Comparison of ENCODE assay signal across 8 cellular contexts in the genomic region with DNA sequence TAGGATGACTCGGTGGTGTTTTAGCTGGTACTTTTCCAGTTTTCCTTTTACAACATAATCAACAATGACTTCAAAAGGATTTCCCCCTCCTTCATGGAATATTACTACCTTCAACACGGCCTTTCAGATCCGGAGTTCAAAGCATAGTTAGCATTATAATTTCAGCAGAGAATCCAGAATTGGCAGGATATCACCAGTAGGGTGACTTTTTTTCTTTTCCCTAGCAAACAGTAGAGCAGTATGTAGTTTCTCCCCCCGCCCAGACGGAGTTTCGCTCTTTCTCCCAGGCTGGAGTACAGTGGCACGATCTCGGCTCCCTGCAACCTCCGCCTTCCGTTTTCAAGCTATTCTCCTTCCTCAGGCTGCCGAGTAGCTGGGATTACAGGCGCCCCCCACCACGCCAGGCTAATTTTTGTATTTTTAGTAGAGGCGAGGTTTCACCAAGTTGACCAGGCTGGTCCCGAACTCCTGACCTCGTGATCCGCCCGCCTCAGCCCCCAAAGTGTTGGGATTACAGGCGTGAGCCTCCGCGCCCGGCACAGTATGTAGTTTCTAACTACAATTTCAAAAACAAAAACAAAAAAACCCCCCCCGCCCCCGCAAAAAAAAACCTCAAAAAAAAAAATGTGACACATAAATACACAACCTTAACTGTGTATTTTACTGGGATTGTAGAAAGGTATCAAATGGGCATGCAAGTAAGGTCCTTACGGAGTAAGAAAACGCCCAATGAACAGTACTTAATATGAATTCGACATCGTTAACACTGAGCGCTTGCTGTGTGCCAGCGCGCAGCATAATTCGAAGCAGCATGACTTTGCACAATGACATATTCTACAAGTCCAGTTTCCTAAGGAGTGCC. TPM values are rescaled to one million over a fixed set of nuclear protein-coding genes. Genes with fewer than 3 reads are reported as not detected.
DNase-seq lines count a peak whose midpoint lies in the region; ATAC-seq and TF ChIP-seq lines count a peak whose summit lies in the region.

No MANE protein-coding gene starts in this region.

- no peaks in the 10 kb centered on the region for H3K27me3 Mint-ChIP-seq in chondrocyte (ENCODE audit: low read depth)

- H3K36me3 Mint-ChIP-seq in chondrocyte (ENCODE audit: low read depth), result peaks cover 6% of the 10 kb centered on the region

- peak overlapping the region; percentile 73 for H3K4me3 Mint-ChIP-seq in chondrocyte (ENCODE audit: unreplicated experiment)

- H3K9me3 Mint-ChIP-seq in chondrocyte (ENCODE audit: low read depth), result no peaks in the 10 kb centered on the region

- DNase-seq in EL (peak; percentile 75), NCI-H2227 (lab: John Stamatoyannopoulos, UW; ENCODE audit: unreplicated experiment) (peak; percentile 80), chondrocyte (ENCODE audit: low spot score) (no peak), kidney tubule cell (ENCODE audit: low spot score) (peak; percentile 79)
- DNase-seq in activated CD4-positive, CD25-positive, alpha-beta regulatory T cell treated with anti-CD3 and anti-CD28 coated beads, Interleukin-2, amount 50 U/mL, for 72 hours, result peak; percentile 61
- DNase-seq in stimulated activated CD4-positive, alpha-beta T cell treated with anti-CD3 and anti-CD28 coated beads, Interleukin-15, amount 100 ng/mL, for 24 hours, result peak; percentile 67

- H3K4me1 Mint-ChIP-seq in chondrocyte (ENCODE audit: low read depth), result peaks cover 47% of the 10 kb centered on the region

- peak overlapping the region; percentile 98 for H3K27ac Mint-ChIP-seq in chondrocyte (ENCODE audit: unreplicated experiment)

- peak; percentile 69 for TF ChIP-seq CTCF in chondrocyte (IDR thresholded peaks at IDR 0.05)

- ATAC-seq in HG02678 (IDR thresholded peaks at IDR 0.05; ENCODE audit: unreplicated experiment) (peak; percentile 12), GM21619 (IDR thresholded peaks at IDR 0.05; ENCODE audit: unreplicated experiment) (no peak)

RNA-seq across cellular contexts. Expression of a gene that starts 1.5 kb away (rescaled TPM):
- 31.6 to 36.6 TPM (median 33.6 TPM) in 3 replicates for total RNA-seq in chondrocyte

RNA-seq across cellular contexts. Expression of a gene that starts 30.4 kb away (rescaled TPM):
- 223 to 285 TPM (median 226 TPM) in 3 replicates for total RNA-seq in chondrocyte
